ENCODE assay signal across 15 cellular contexts in the genomic region with DNA sequence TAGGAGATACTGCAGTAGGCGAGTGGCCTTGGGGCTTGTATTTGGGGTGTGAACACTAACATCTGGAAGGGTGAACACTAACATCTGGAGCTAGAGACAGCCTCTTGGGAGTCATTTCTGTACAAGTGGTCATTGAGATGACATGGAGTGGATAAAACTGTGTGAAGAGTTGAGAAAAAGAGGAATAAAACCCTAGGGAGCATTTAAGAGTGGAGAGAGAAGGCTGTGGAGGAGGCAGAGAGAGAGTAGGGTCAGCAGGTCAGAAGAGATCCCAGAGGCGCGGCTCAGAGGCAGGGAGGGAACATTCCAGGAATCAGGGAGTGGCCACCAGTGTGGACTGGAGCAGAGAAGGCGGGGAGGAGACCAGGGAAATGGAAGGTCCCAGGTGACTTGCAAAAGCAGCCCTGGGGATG. TPM values are rescaled to one million over a fixed set of nuclear protein-coding genes. Genes with fewer than 3 reads are reported as not detected.
A peak's percentile ranks its signal among the peaks of the same experiment; 100 is the strongest.
DNase-seq lines count a peak whose midpoint lies in the region; ATAC-seq lines count a peak whose summit lies in the region.
"Had no signal": no experiment of that assay in that cellular context is flagged by ENCODE, and none has a peak within 500 bp of the region (broad histone marks: within the 10 kb centered on the region; RNA-seq: fewer than 3 reads in every experiment).

No MANE protein-coding gene starts in this region.

- no peaks in the 10 kb centered on the region for H3K4me1 ChIP-seq in naive thymus-derived CD4-positive, alpha-beta T cell (ENCODE audit: control insufficient read depth in 2 of 2, insufficient read depth in 2 of 2, low read length in 2 of 2)

- no peaks in the 10 kb centered on the region for H3K9me3 ChIP-seq in naive thymus-derived CD4-positive, alpha-beta T cell (ENCODE audit: control insufficient read depth in 2 of 3, low read length in 3 of 3)
- H3K9me3 ChIP-seq: tibial artery had no signal

- ATAC-seq in left colon (peak; percentile 77), GM18517 (IDR thresholded peaks at IDR 0.05; ENCODE audit: unreplicated experiment) (no peak)
- no peak for ATAC-seq in naive thymus-derived CD4-positive, alpha-beta T cell

- H3K4me1 Mint-ChIP-seq in naive thymus-derived CD4-positive, alpha-beta T cell = peaks cover 0 to 9% (median 2%) of the 10 kb centered on the region in 7 donors

- H3K4me3 Mint-ChIP-seq in naive thymus-derived CD4-positive, alpha-beta T cell = no peak overlapping the region

- CTCF ChIA-PET in naive thymus-derived CD4-positive, alpha-beta T cell (lab: Charles Lee) = no interaction called here

- DNase-seq in A172 (ENCODE audit: low spot score) = peak; percentile 65
- peak; percentile 54 for DNase-seq in HCEC 1CT
- peak; percentile 36 for DNase-seq in amniotic epithelial cell (ENCODE audit: low read depth)
- DNase-seq in left colon = peak; percentile 69 to 89
- DNase-seq in naive thymus-derived CD4-positive, alpha-beta T cell = no peak
- DNase-seq in NCI-H2029 treated with DMSO at 0.1 percent for 48 hours (lab: John Stamatoyannopoulos, UW) = no peak
- no peak for DNase-seq in SKM-1 (lab: John Stamatoyannopoulos, UW; ENCODE audit: unreplicated experiment)
- DNase-seq: activated CD4-positive, CD25-positive, alpha-beta regulatory T cell; activated T-cell treated with anti-CD3 and anti-CD28 coated beads for 4 hours; DMS153; Karpas-422; stimulated activated CD8-positive, alpha-beta memory T cell treated with anti-CD3 and anti-CD28 coated beads, Interleukin-4, amount 100 ng/mL, for 48 hours; tibial artery had no signal

- POLR2A ChIA-PET in naive thymus-derived CD4-positive, alpha-beta T cell (lab: Charles Lee) = no interaction called here

- no peak overlapping the region for H3K27ac ChIP-seq in naive thymus-derived CD4-positive, alpha-beta T cell (ENCODE audit: low read depth, low read length)
- H3K27ac ChIP-seq: SK-N-MC, tibial artery had no signal

- intact Hi-C loops in left colon (cut with DNase I, micrococcal nuclease) = no loop called here
- intact Hi-C loops in naive thymus-derived CD4-positive, alpha-beta T cell (cut with micrococcal nuclease) = no loop called here

- peaks cover 29 to 47% (median 32%) of the 10 kb centered on the region in 5 donors for H3K27me3 Mint-ChIP-seq in naive thymus-derived CD4-positive, alpha-beta T cell

- H3K9me3 Mint-ChIP-seq in naive thymus-derived CD4-positive, alpha-beta T cell = no peaks in the 10 kb centered on the region

- H3K36me3 ChIP-seq in naive thymus-derived CD4-positive, alpha-beta T cell (ENCODE audit: control insufficient read depth in 2 of 3, insufficient read depth in 3 of 3, low read length in 3 of 3) = no peaks in the 10 kb centered on the region
- H3K36me3 ChIP-seq: tibial artery had no signal

- H3K27ac Mint-ChIP-seq in naive thymus-derived CD4-positive, alpha-beta T cell = no peak overlapping the region

- peaks cover 3 to 4% of the 10 kb centered on the region in 2 donors for H3K27me3 ChIP-seq in naive thymus-derived CD4-positive, alpha-beta T cell (ENCODE audit: control insufficient read depth in 2 of 2, insufficient read depth in 2 of 2, low read length in 2 of 2)

- H3K36me3 Mint-ChIP-seq in naive thymus-derived CD4-positive, alpha-beta T cell = no peaks in the 10 kb centered on the region

- no peak overlapping the region for H3K4me3 ChIP-seq in naive thymus-derived CD4-positive, alpha-beta T cell (ENCODE audit: low read length)
- H3K4me3 ChIP-seq: SK-N-MC, tibial artery had no signal

RNA-seq across cellular contexts. Expression of gene ADRA1D, which starts 31.7 kb away (rescaled TPM):
- total RNA-seq in A172 (2014; rRNA removed; shearing (Covaris generic)) = 1.9 and 2.2 TPM in 2 replicates
- total RNA-seq in left colon = under 1 TPM in 1 of 2 donors, not detected in 1; 0.84 TPM
- not detected for total RNA-seq in naive thymus-derived CD4-positive, alpha-beta T cell
- not detected for polyA plus RNA-seq in naive thymus-derived CD4-positive, alpha-beta T cell

Comparison
In these comparisons a context has a peak if more than half of its experiments do, and no peak if none do; other contexts are left out.
1. DNase-seq: peak in A172 (single experiment), HCEC 1CT (single experiment), amniotic epithelial cell (single experiment) and left colon (2 of 2); none in naive thymus-derived CD4-positive, alpha-beta T cell (0 of 9), NCI-H2029 treated with DMSO at 0.1 percent for 48 hours (single experiment) and SKM-1 (single experiment).